14 cellular contexts compared by ENCODE assay signal in genomic region chr2:42881732-42882131, GRCh38.
A peak's percentile ranks its signal among the peaks of the same experiment; 100 is the strongest.
DNase-seq lines count a peak whose midpoint lies in the region; ATAC-seq, FAIRE-seq and TF ChIP-seq lines count a peak whose summit lies in the region.
"Had no signal": no experiment of that assay in that cellular context is flagged by ENCODE, and none has a peak within 500 bp of the region (broad histone marks: within the 10 kb centered on the region; RNA-seq: fewer than 3 reads in every experiment).

No MANE protein-coding gene starts in this region.

- no peak overlapping the region for H3K9ac ChIP-seq in endodermal cell (ENCODE audit: extremely low read depth, low read length, poor library complexity, severe bottlenecking)
- H3K9ac ChIP-seq: BLaER1 had no signal

- peak; percentile 41 for DNase-seq in MCF 10A (ENCODE audit: unreplicated experiment)
- DNase-seq in breast epithelium (ENCODE audit: low spot score in 2 of 2) = no peak
- peak; percentile 64 for DNase-seq in RCC 7860 (ENCODE audit: low spot score)
- DNase-seq in endodermal cell = peak; percentile 1
- no peak for DNase-seq in stimulated activated naive CD8-positive, alpha-beta T cell treated with anti-CD3 and anti-CD28 coated beads, Interleukin-15, amount 100 ng/mL, for 72 hours
- no peak for DNase-seq in retina
- no peak for DNase-seq in GM12891 (ENCODE audit: insufficient read length, low spot score)
- DNase-seq in GF-D8 (lab: John Stamatoyannopoulos, UW) = no peak
- DNase-seq: activated gamma-delta T cell treated with Interleukin-2 at 50 U/mL for 16 hours, cerebellar nuclear complex, NCI-H1436 treated with DMSO at 0.1 percent for 48 hours, NCI-H524 had no signal

- H3K27ac ChIP-seq in breast epithelium = peak overlapping the region in 1 of 2 donors; percentile 85
- no peak overlapping the region for H3K27ac ChIP-seq in endodermal cell (ENCODE audit: low read depth, low read length)
- H3K27ac ChIP-seq: BLaER1, SJSA1 had no signal

- peaks cover 0 to 7% of the 10 kb centered on the region in 2 donors for H3K4me1 ChIP-seq in breast epithelium
- H3K4me1 ChIP-seq in endodermal cell (ENCODE audit: control insufficient read depth, insufficient read depth, low read length) = no peaks in the 10 kb centered on the region

- CTCF ChIA-PET in MCF 10A (lab: Yijun Ruan, JAX) = interaction anchor here (0.7 to 0.8 kb wide), 2 partner anchors 9 to 665 kb away, joined by 3 read pairs; no protein-coding TSS in a partner anchor

- H3K36me3 Mint-ChIP-seq in MCF 10A (ENCODE audit: insufficient read depth, unreplicated experiment) (no peaks in the 10 kb centered on the region), endodermal cell (ENCODE audit: low read depth) (no peaks in the 10 kb centered on the region)

- peak; percentile 47 for ATAC-seq in stimulated activated naive CD8-positive, alpha-beta T cell treated with anti-CD3 and anti-CD28 coated beads, Interleukin-15, amount 100 ng/mL, for 72 hours

- no peaks in the 10 kb centered on the region for H3K27me3 Mint-ChIP-seq in MCF 10A (ENCODE audit: insufficient read depth, unreplicated experiment)
- no peaks in the 10 kb centered on the region for H3K27me3 Mint-ChIP-seq in endodermal cell (ENCODE audit: insufficient read depth)
- H3K27me3 Mint-ChIP-seq in stimulated activated naive CD8-positive, alpha-beta T cell treated with anti-CD3 and anti-CD28 coated beads, Interleukin-15, amount 100 ng/mL, for 72 hours = no peaks in the 10 kb centered on the region

- H3K9me3 Mint-ChIP-seq in MCF 10A (ENCODE audit: unreplicated experiment) = no peaks in the 10 kb centered on the region
- H3K9me3 Mint-ChIP-seq in endodermal cell = no peaks in the 10 kb centered on the region
- no peaks in the 10 kb centered on the region for H3K9me3 Mint-ChIP-seq in stimulated activated naive CD8-positive, alpha-beta T cell treated with anti-CD3 and anti-CD28 coated beads, Interleukin-15, amount 100 ng/mL, for 72 hours

- no peaks in the 10 kb centered on the region for H3K36me3 ChIP-seq in breast epithelium
- H3K36me3 ChIP-seq in endodermal cell (ENCODE audit: control insufficient read depth, insufficient read depth, low read length) = no peaks in the 10 kb centered on the region
- H3K36me3 ChIP-seq: BLaER1, SJSA1 had no signal

- TF ChIP-seq POLR2A in breast epithelium (IDR thresholded peaks at IDR 0.05) (no peak), GM12891 (IDR thresholded peaks at IDR 0.05; ENCODE audit: low read depth, low read length) (no peak)

- intact Hi-C loops in MCF 10A (cut with micrococcal nuclease) = no loop called here
- intact Hi-C loops in breast epithelium (cut with DNase I; ENCODE audit: low total_unique reads) = no loop called here

- no peak overlapping the region for H3K27ac Mint-ChIP-seq in MCF 10A (ENCODE audit: low read depth, unreplicated experiment)
- H3K27ac Mint-ChIP-seq in endodermal cell = no peak overlapping the region
- H3K27ac Mint-ChIP-seq in stimulated activated naive CD8-positive, alpha-beta T cell treated with anti-CD3 and anti-CD28 coated beads, Interleukin-15, amount 100 ng/mL, for 72 hours = no peak overlapping the region

- H3K9me3 ChIP-seq in breast epithelium = no peaks in the 10 kb centered on the region
- no peaks in the 10 kb centered on the region for H3K9me3 ChIP-seq in endodermal cell (ENCODE audit: control insufficient read depth, low read length)
- H3K9me3 ChIP-seq: SJSA1 had no signal

- H3K27me3 ChIP-seq in breast epithelium (no peaks in the 10 kb centered on the region), endodermal cell (ENCODE audit: control insufficient read depth, insufficient read depth, low read length, poor library complexity, severe bottlenecking) (no peaks in the 10 kb centered on the region)
- H3K27me3 ChIP-seq: BLaER1, SJSA1 had no signal

- WGBS in endodermal cell (ENCODE audit: insufficient coverage in 1 of 2, insufficient read length in 1 of 2), 2 experiments = 98 to 100% methylated on average over 1 of the region's 1 CpG

- H3K4me3 Mint-ChIP-seq in MCF 10A (ENCODE audit: unreplicated experiment) (no peak overlapping the region), endodermal cell (no peak overlapping the region)
- no peak overlapping the region for H3K4me3 Mint-ChIP-seq in stimulated activated naive CD8-positive, alpha-beta T cell treated with anti-CD3 and anti-CD28 coated beads, Interleukin-15, amount 100 ng/mL, for 72 hours

- no peak for TF ChIP-seq CTCF in MCF 10A (IDR thresholded peaks at IDR 0.05; ENCODE audit: unreplicated experiment)
- no peak for TF ChIP-seq CTCF in breast epithelium (IDR thresholded peaks at IDR 0.05)
- TF ChIP-seq CTCF in endodermal cell (conservative IDR thresholded peaks at IDR 0.05) = no peak

- peaks cover 8% of the 10 kb centered on the region for H3K4me1 Mint-ChIP-seq in MCF 10A (ENCODE audit: insufficient read depth, unreplicated experiment)
- no peaks in the 10 kb centered on the region for H3K4me1 Mint-ChIP-seq in endodermal cell
- H3K4me1 Mint-ChIP-seq in stimulated activated naive CD8-positive, alpha-beta T cell treated with anti-CD3 and anti-CD28 coated beads, Interleukin-15, amount 100 ng/mL, for 72 hours = peaks cover 37% of the 10 kb centered on the region

- POLR2A ChIA-PET in MCF 10A (lab: Yijun Ruan, JAX) = no interaction called here

- H3K4me3 ChIP-seq in breast epithelium (no peak overlapping the region), endodermal cell (ENCODE audit: low read length) (no peak overlapping the region)
- H3K4me3 ChIP-seq: BLaER1, SJSA1 had no signal

- FAIRE-seq in RCC 7860 (lab: Jason Lieb, UNC) (no peak), GM12891 (lab: Jason Lieb, UNC) (no peak)

- no TSS peak for BruUV-seq in MCF 10A (replicated peaks; lab: Mats Ljungman, UMichigan)

TF ChIP-seq in GM12891, 5 proteins besides CTCF, POLR2A, EP300 and RAD21:
- TF ChIP-seq PAX5 (IDR thresholded peaks at IDR 0.05; ENCODE audit: insufficient read depth, low read length, severe bottlenecking) (no peak), TAF1 (IDR thresholded peaks at IDR 0.05; ENCODE audit: low read depth, low read length) (no peak), POU2F2 (IDR thresholded peaks at IDR 0.05; ENCODE audit: low read depth, low read length) (no peak), POLR2AphosphoS5 (IDR thresholded peaks at IDR 0.05; ENCODE audit: low read depth, low read length) (no peak), SPI1 (IDR thresholded peaks at IDR 0.05; ENCODE audit: low read depth, low read length) (no peak)

Comparison
In these comparisons a context has a peak if more than half of its experiments do, and no peak if none do; other contexts are left out.
1. DNase-seq: peak in MCF 10A (single experiment), RCC 7860 (single experiment) and endodermal cell (single experiment); none in breast epithelium (0 of 2), stimulated activated naive CD8-positive, alpha-beta T cell treated with anti-CD3 and anti-CD28 coated beads, Interleukin-15, amount 100 ng/mL, for 72 hours (0 of 2), retina (single experiment), GM12891 (single experiment) and GF-D8 (single experiment).